29 cellular contexts compared by ENCODE assay signal in genomic region chrX:76477352-76477751, GRCh38.
"Had no signal": no experiment of that assay in that cellular context is flagged by ENCODE, and none has a peak within 500 bp of the region (broad histone marks: within the 10 kb centered on the region; RNA-seq: fewer than 3 reads in every experiment).

No MANE protein-coding gene starts in this region.

- H3K4me1 Mint-ChIP-seq: endodermal cell; mesothelial cell of epicardium; naive B cell; naive thymus-derived CD8-positive, alpha-beta T cell had no signal

- H3K27me3 Mint-ChIP-seq: dendritic cell treated with granulocyte-macrophage colony-stimulating factor and Interleukin-4, amounts not matched to agents 40 ng/mL and 50 ng/mL, for 4 days; effector memory CD8-positive, alpha-beta T cell; naive B cell; naive thymus-derived CD8-positive, alpha-beta T cell had no signal

- ATAC-seq: effector memory CD8-positive, alpha-beta T cell; esophagus mucosa; gastrocnemius medialis; heart right ventricle; left cardiac atrium; left lung; left ventricle myocardium superior; lower lobe of right lung; mucosa of descending colon; naive thymus-derived CD8-positive, alpha-beta T cell had no signal

- H3K27ac Mint-ChIP-seq: dendritic cell treated with granulocyte-macrophage colony-stimulating factor and Interleukin-4, amounts not matched to agents 40 ng/mL and 50 ng/mL, for 4 days; effector memory CD8-positive, alpha-beta T cell; endodermal cell; mesothelial cell of epicardium; naive B cell; naive thymus-derived CD8-positive, alpha-beta T cell had no signal

- H3K27me3 ChIP-seq: colonic mucosa, esophagus squamous epithelium, gastrocnemius medialis, heart right ventricle, left lung had no signal

- H3K4me3 ChIP-seq: colonic mucosa, esophagus squamous epithelium, gastrocnemius medialis, heart right ventricle, left lung, lower lobe of right lung, mucosa of descending colon had no signal

- FAIRE-seq: endometrium, islet of Langerhans, keratinocyte had no signal

- H3K36me3 Mint-ChIP-seq: mesothelial cell of epicardium had no signal

- H3K4me1 ChIP-seq: colonic mucosa, esophagus squamous epithelium, gastrocnemius medialis, heart right ventricle, left lung, lower lobe of right lung had no signal

- DNase-seq: colonic mucosa; cortex of kidney; effector CD8-positive, alpha-beta T cell; effector memory CD8-positive, alpha-beta T cell; endodermal cell; erythroblast; esophagus squamous epithelium; foreskin fibroblast; foreskin melanocyte; gastrocnemius medialis; glutamatergic neuron; head of caudate nucleus; heart right ventricle; hippocampal formation; left cardiac atrium; left lung; left ventricle myocardium superior; lower lobe of right lung; mesenchymal stem cell; mucosa of descending colon; naive B cell; naive thymus-derived CD8-positive, alpha-beta T cell had no signal

- H3K4me3 Mint-ChIP-seq: dendritic cell treated with granulocyte-macrophage colony-stimulating factor and Interleukin-4, amounts not matched to agents 40 ng/mL and 50 ng/mL, for 4 days; effector memory CD8-positive, alpha-beta T cell; endodermal cell; mesothelial cell of epicardium; naive B cell; naive thymus-derived CD8-positive, alpha-beta T cell had no signal

- H3K27ac ChIP-seq: colonic mucosa, epithelial cell of prostate, esophagus squamous epithelium, gastrocnemius medialis, heart right ventricle, left lung, lower lobe of right lung had no signal

- H3K36me3 ChIP-seq: colonic mucosa, esophagus squamous epithelium, gastrocnemius medialis, heart right ventricle, left lung, lower lobe of right lung had no signal

- H3K9me3 ChIP-seq: colonic mucosa, gastrocnemius medialis, lower lobe of right lung, mucosa of descending colon had no signal
